23 cellular contexts compared by ENCODE assay signal in the genomic region with DNA sequence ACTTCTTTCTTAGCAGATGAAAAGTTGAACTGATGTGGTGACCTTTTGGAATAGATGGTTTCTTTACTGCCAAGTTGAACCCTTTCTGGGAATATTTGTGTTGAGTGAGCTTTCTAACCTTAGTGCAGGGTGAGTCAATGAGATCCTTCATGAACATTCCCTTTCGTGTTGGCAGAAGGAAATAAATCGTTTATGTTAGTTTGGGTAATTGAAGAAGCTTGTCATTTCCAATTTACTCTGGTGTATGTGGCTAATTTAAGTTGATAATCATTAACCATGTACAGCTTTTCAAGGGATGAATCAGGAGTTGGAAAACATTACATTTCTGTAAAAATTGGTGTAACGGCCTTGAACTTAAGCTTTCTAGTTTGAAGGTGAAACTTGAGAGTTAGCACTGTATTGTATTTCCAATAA. TPM values are rescaled to one million over a fixed set of nuclear protein-coding genes. Genes with fewer than 3 reads are reported as not detected.
"Had no signal": no experiment of that assay in that cellular context is flagged by ENCODE, and none has a peak within 500 bp of the region (broad histone marks: within the 10 kb centered on the region; RNA-seq: fewer than 3 reads in every experiment).

No MANE protein-coding gene starts in this region.

- H3K4me1 ChIP-seq: gastrocnemius medialis, left lung, sigmoid colon, spleen, upper lobe of right lung had no signal

- H3K4me3 ChIP-seq: gastrocnemius medialis, left lung, lung, sigmoid colon, SK-N-MC, spleen, upper lobe of right lung had no signal

- H3K27me3 ChIP-seq: gastrocnemius medialis, left lung, neutrophil, sigmoid colon, spleen, upper lobe of right lung had no signal

- H3K9me3 Mint-ChIP-seq: natural killer cell treated with Interleukin-12 subunit alpha and Interleukin-12 subunit beta and Interleukin-15 and Interleukin-18, amount 100 ng/mL, for 72 hours had no signal

- H3K9me3 ChIP-seq: gastrocnemius medialis, left lung, neutrophil, sigmoid colon, spleen, upper lobe of right lung had no signal

- H3K27ac ChIP-seq: gastrocnemius medialis, left lung, neutrophil, sigmoid colon, SK-N-MC, spleen, upper lobe of right lung, WERI-Rb-1 had no signal

- H3K36me3 ChIP-seq: gastrocnemius medialis, left lung, neutrophil, sigmoid colon, spleen, upper lobe of right lung, WERI-Rb-1 had no signal

- H3K27me3 Mint-ChIP-seq: activated naive CD8-positive, alpha-beta T cell; natural killer cell treated with Interleukin-12 subunit alpha and Interleukin-12 subunit beta and Interleukin-15 and Interleukin-18, amount 100 ng/mL, for 72 hours had no signal

- ATAC-seq: gastrocnemius medialis; left lung; natural killer cell treated with Interleukin-12 subunit alpha and Interleukin-12 subunit beta and Interleukin-15 and Interleukin-18, amount 100 ng/mL, for 72 hours; upper lobe of right lung had no signal

- H3K4me3 Mint-ChIP-seq: activated naive CD8-positive, alpha-beta T cell; natural killer cell treated with Interleukin-12 subunit alpha and Interleukin-12 subunit beta and Interleukin-15 and Interleukin-18, amount 100 ng/mL, for 72 hours had no signal

- DNase-seq: activated CD4-positive, CD25-positive, alpha-beta regulatory T cell treated with anti-CD3 and anti-CD28 coated beads, Interleukin-2, amount 50 U/mL, for 72 hours; activated gamma-delta T cell treated with Interleukin-2 at 50 U/mL for 16 hours; activated T-cell treated with anti-CD3 and anti-CD28 coated beads, Interleukin-2, amount 50 U/mL, for 1 hour; central memory CD4-positive, alpha-beta T cell; effector memory CD4-positive, alpha-beta T cell; gastrocnemius medialis; left lung; sigmoid colon; spleen; stimulated activated CD4-positive, alpha-beta T cell treated with anti-CD3 and anti-CD28 coated beads, Interleukin-4, amount 100 ng/mL, for 1 hour; stimulated activated naive CD4-positive, alpha-beta T cell; upper lobe of right lung; WERI-Rb-1 had no signal

- H3K36me3 Mint-ChIP-seq: activated naive CD8-positive, alpha-beta T cell; natural killer cell treated with Interleukin-12 subunit alpha and Interleukin-12 subunit beta and Interleukin-15 and Interleukin-18, amount 100 ng/mL, for 72 hours had no signal

- H3K27ac Mint-ChIP-seq: activated naive CD8-positive, alpha-beta T cell; natural killer cell treated with Interleukin-12 subunit alpha and Interleukin-12 subunit beta and Interleukin-15 and Interleukin-18, amount 100 ng/mL, for 72 hours had no signal

RNA-seq across cellular contexts. Expression of a gene that starts 43.4 kb away (rescaled TPM):
- total RNA-seq: astrocyte; dermis microvascular lymphatic vessel endothelial cell; gastrocnemius medialis; left lung; natural killer cell treated with Interleukin-12 subunit alpha and Interleukin-12 subunit beta and Interleukin-15 and Interleukin-18, amount 100 ng/mL, for 72 hours; sigmoid colon; spleen; T-helper 2 cell treated with Interferon-gamma antibody and Interleukin-4, amounts not matched to agents 100 ng/mL and 5 ng/mL, for 36 hours; upper lobe of right lung had no signal
- polyA plus RNA-seq: esophagus, lung, sigmoid colon, spleen, thymus had no signal
